7 cellular contexts compared by ENCODE assay signal in the genomic region with DNA sequence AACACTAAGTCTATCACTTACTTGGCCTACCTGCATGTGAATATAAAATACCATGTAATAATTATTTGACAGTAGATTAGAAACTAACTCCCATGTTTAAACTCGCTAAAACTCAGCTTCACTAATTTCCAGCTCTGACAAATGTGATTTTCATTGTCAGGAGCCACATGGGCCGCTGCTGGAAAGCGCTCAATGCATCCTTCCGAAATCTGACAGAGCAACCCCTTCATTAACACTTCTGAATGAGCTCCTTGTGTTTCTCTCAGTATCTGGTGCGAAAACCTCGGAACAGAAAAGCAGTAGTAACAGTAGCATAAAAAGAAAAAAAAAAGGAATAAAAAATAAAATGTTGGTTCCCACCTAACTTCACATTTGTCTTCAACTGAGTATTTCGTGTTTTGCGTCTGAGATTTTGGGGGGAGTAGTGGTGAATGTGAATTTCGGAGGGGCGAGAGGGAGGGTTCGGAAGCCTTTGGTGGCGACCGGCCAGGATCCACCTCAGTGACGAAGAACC. TPM values are rescaled to one million over a fixed set of nuclear protein-coding genes. Genes with fewer than 3 reads are reported as not detected.
DNase-seq lines count a peak whose midpoint lies in the region; ATAC-seq and TF ChIP-seq lines count a peak whose summit lies in the region.

No MANE protein-coding gene starts in this region.

- DNase-seq in GM23248 (peak; percentile 43), RWPE1 (ENCODE audit: low spot score) (no peak), erythroblast (lab: John Stamatoyannopoulos, UW) (peak; percentile 40 to 46), KG1 (lab: John Stamatoyannopoulos, UW) (no peak)

- H3K27ac ChIP-seq in GM23248 (peak overlapping the region; percentile 86), RWPE1 (peak overlapping the region; percentile 87)

- TF ChIP-seq CTCF in RWPE1 (conservative IDR thresholded peaks at IDR 0.05; ENCODE audit: low read depth), result no peak

- H2AFZ ChIP-seq in GM23248, result peak overlapping the region; percentile 94
- H2AFZ ChIP-seq in neuron (ENCODE audit: low read depth, low read length), result peak overlapping the region; percentile 63

- peaks cover 13% of the 10 kb centered on the region for H3K4me1 ChIP-seq in GM23248 (ENCODE audit: insufficient read depth)
- H3K4me1 ChIP-seq in neuron (ENCODE audit: insufficient read depth, low read length), result peaks cover 5% of the 10 kb centered on the region

- WGBS in GM23248 (ENCODE audit: low coverage in 1 of 2, low lambda C conversion rate in 2 of 2, missing lambda C conversion rate in 2 of 2), 2 experiments, result 7% methylated on average over 13 to 14 of the region's 14 CpGs

- H3F3A ChIP-seq in GM23248 (ENCODE audit: insufficient read depth), result no peaks in the 10 kb centered on the region

- in situ Hi-C loops in GM23248 (cut with MboI), result no loop called here

- H3K27me3 ChIP-seq in GM23248 (replicated peaks; ENCODE audit: insufficient read depth), result no peaks in the 10 kb centered on the region
- H3K27me3 ChIP-seq in neuron (ENCODE audit: insufficient read depth, low read length), result no peaks in the 10 kb centered on the region

- H3K9me3 ChIP-seq in GM23248 (ENCODE audit: low read depth) (no peaks in the 10 kb centered on the region), neuron (ENCODE audit: low read length) (no peaks in the 10 kb centered on the region)

- no peak for TF ChIP-seq POLR2A in erythroblast (IDR thresholded peaks at IDR 0.05; ENCODE audit: low read length)

- ATAC-seq in GM19452 (IDR thresholded peaks at IDR 0.05; ENCODE audit: unreplicated experiment) (no peak), HG03354 (IDR thresholded peaks at IDR 0.05; ENCODE audit: poor library complexity, severe bottlenecking, unreplicated experiment) (no peak)

- CTCF ChIA-PET in RWPE1 (lab: Yijun Ruan, JAX), result no interaction called here

- H3K4me3 ChIP-seq in GM23248 (peak overlapping the region; percentile 95), neuron (ENCODE audit: low read length) (peak overlapping the region; percentile 86)

- no peaks in the 10 kb centered on the region for H4K20me1 ChIP-seq in GM23248 (ENCODE audit: insufficient read depth)

- H3K4me2 ChIP-seq in GM23248 (ENCODE audit: unreplicated experiment), result peak overlapping the region; percentile 99

- H3K79me2 ChIP-seq in GM23248 (ENCODE audit: insufficient read depth), result peaks cover 48% of the 10 kb centered on the region

- H3K36me3 ChIP-seq in GM23248 (ENCODE audit: low read depth) (peaks cover 13% of the 10 kb centered on the region), neuron (ENCODE audit: insufficient read depth, low read length) (peaks cover 22% of the 10 kb centered on the region)

- POLR2A ChIA-PET in RWPE1 (lab: Yijun Ruan, JAX; ENCODE audit: low non-redundant PET), result no interaction called here

- H3K9ac ChIP-seq in GM23248, result peak overlapping the region; percentile 93

- no peaks in the 10 kb centered on the region for H3K9me2 ChIP-seq in GM23248 (ENCODE audit: insufficient read depth)

RNA-seq across cellular contexts. Expression of gene MTCH2, which starts 0.7 kb away (rescaled TPM):
- 58.7 and 84.2 TPM in 2 replicates for total RNA-seq in GM23248 (2014; rRNA removed; shearing (Covaris generic))
- polyA plus RNA-seq in GM23248 (2016; fragmentation: Nextera tagmentation; extraction: Ambion mirVana), result 158 and 169 TPM in 2 replicates

RNA-seq across cellular contexts. Expression of gene C1QTNF4, which starts 47.4 kb away (rescaled TPM):
- total RNA-seq in GM23248 (2014; rRNA removed; shearing (Covaris generic)), result 0.11 TPM in 1 of 2 replicates, not detected in the other
- not detected in 2 replicates for polyA plus RNA-seq in GM23248 (2016; fragmentation: Nextera tagmentation; extraction: Ambion mirVana)

RNA-seq across cellular contexts. Expression of gene FAM180B, which starts 55.2 kb away (rescaled TPM):
- total RNA-seq in GM23248 (2014; rRNA removed; shearing (Covaris generic)), result not detected in 2 replicates
- not detected in 2 replicates for polyA plus RNA-seq in GM23248 (2016; fragmentation: Nextera tagmentation; extraction: Ambion mirVana)

Comparison
In these comparisons a context has a peak if more than half of its experiments do, and no peak if none do; other contexts are left out.
1. DNase-seq: peak in GM23248 (single experiment) and erythroblast (2 of 2); none in RWPE1 (single experiment) and KG1 (single experiment).